In the genomic region with DNA sequence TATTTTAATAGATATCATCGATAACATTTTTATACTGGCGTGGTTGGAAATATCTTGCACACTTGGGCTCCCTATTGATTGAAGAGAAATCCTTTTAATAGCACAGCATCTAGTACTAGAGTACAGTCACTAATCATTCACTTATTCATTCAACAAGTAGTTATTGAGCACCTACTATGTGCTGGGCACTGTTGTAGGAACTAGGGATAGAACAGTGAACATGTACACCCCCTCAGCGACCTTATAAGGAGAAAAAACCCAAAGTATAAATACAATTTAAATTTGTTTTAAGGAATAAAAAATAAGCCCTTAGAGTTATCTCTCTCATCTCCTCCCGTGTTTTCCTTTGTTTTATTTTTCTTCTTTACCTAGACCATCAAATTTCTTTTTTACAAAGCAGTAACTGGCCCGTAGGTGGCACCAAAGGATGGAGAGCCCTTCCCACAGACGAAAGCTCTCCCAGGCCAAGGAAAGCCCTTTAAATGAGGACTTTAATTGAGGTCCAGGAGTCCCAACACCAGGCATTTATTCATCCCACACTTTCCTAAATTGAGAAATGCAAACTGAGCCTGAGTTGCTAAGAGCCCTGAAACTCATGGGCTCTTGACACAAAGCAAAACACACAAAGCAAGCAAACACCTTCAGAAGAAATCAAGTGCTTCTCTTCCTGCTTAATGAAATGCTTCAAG, we compare ENCODE assay signal across 9 cellular contexts. TPM values are rescaled to one million over a fixed set of nuclear protein-coding genes. Genes with fewer than 3 reads are reported as not detected.
DNase-seq lines count a peak whose midpoint lies in the region; ATAC-seq and TF ChIP-seq lines count a peak whose summit lies in the region.
"Had no signal": no experiment of that assay in that cellular context is flagged by ENCODE, and none has a peak within 500 bp of the region (broad histone marks: within the 10 kb centered on the region; RNA-seq: fewer than 3 reads in every experiment).

No MANE protein-coding gene starts in this region.

- no peak overlapping the region for H3K9ac ChIP-seq in KMS-11
- H3K9ac ChIP-seq: BLaER1 had no signal

- H3K4me3 ChIP-seq in KMS-11 (IDR thresholded peaks at IDR 0.05; ENCODE audit: insufficient read depth, low read depth, low read length) = no peak overlapping the region
- H3K4me3 ChIP-seq: BLaER1 had no signal

- H3K4me1 Mint-ChIP-seq in WTC11 = peaks cover 4% of the 10 kb centered on the region; the same call in 1 of the 2 replicates

- no peak overlapping the region for H3K4me3 Mint-ChIP-seq in WTC11

- no peaks in the 10 kb centered on the region for H3K27me3 Mint-ChIP-seq in WTC11 (ENCODE audit: low read depth)

- peaks cover 3% of the 10 kb centered on the region; the same call in 1 of the 2 replicates for H3K36me3 Mint-ChIP-seq in WTC11

- peak; percentile 32; the same call in 1 of the 2 replicates for TF ChIP-seq CTCF in KMS-11 (conservative IDR thresholded peaks at IDR 0.05; ENCODE audit: low read depth, low read length)
- peak; percentile 36 for TF ChIP-seq CTCF in WTC11 (IDR thresholded peaks at IDR 0.05)

- DNase-seq in DMS153 (lab: John Stamatoyannopoulos, UW) (peak; percentile 39), DMS153 treated with DMSO at 0.1 percent for 48 hours (lab: John Stamatoyannopoulos, UW; ENCODE audit: unreplicated experiment) (no peak), WTC11 (ENCODE audit: low spot score) (peak; percentile 59), kidney tubule cell (ENCODE audit: low spot score) (peak; percentile 37), NCI-H345 (lab: John Stamatoyannopoulos, UW) (no peak), LoVo (ENCODE audit: low spot score) (no peak), GDM1 (lab: John Stamatoyannopoulos, UW) (no peak)

- no peaks in the 10 kb centered on the region for H3K79me2 ChIP-seq in KMS-11 (ENCODE audit: insufficient read depth, low read depth)

- CTCF ChIA-PET in WTC11 (lab: Charles Lee) = interaction anchor here (0.6 to 5.2 kb wide), 18 partner anchors 10 to 290 kb away, joined by 3 to 43 read pairs (median 4); a partner anchor contains a TSS

- ATAC-seq in WTC11 = peak; percentile 81

- no peaks in the 10 kb centered on the region for H3K9me3 Mint-ChIP-seq in WTC11

- H4K20me1 ChIP-seq in KMS-11 (ENCODE audit: insufficient read depth) = no peaks in the 10 kb centered on the region
- H4K20me1 ChIP-seq: BLaER1 had no signal

- no peak overlapping the region for H3K27ac ChIP-seq in KMS-11
- H3K27ac ChIP-seq: BLaER1 had no signal

- H3K36me3 ChIP-seq in KMS-11 (ENCODE audit: insufficient read depth) = no peaks in the 10 kb centered on the region

- peak overlapping the region; percentile 9; the same call in 1 of the 2 replicates for H3K4me2 ChIP-seq in KMS-11
- H3K4me2 ChIP-seq: BLaER1 had no signal

- no peaks in the 10 kb centered on the region for H3K27me3 ChIP-seq in KMS-11 (ENCODE audit: insufficient read depth, low read depth)
- H3K27me3 ChIP-seq: BLaER1 had no signal

- POLR2A ChIA-PET in WTC11 (lab: Charles Lee) = no interaction called here

- H3K4me1 ChIP-seq in KMS-11 (ENCODE audit: low read depth, poor library complexity, severe bottlenecking) = peaks cover 31% of the 10 kb centered on the region

- peak overlapping the region; percentile 67; the same call in 1 of the 2 replicates for H3K27ac Mint-ChIP-seq in WTC11

- no peak overlapping the region for H2AFZ ChIP-seq in KMS-11 (ENCODE audit: low read depth)

TF ChIP-seq in WTC11, 78 proteins besides CTCF, POLR2A, EP300 and RAD21:
- no peak for TF ChIP-seq KAT7 (CRISPR knock-in tag; IDR thresholded peaks at IDR 0.05; ENCODE audit: borderline replicate concordance)
- TF ChIP-seq ZBTB21 (CRISPR knock-in tag; IDR thresholded peaks at IDR 0.05; ENCODE audit: borderline replicate concordance) = no peak
- no peak for TF ChIP-seq ZNF263 (CRISPR knock-in tag; IDR thresholded peaks at IDR 0.05; ENCODE audit: low read depth)
- TF ChIP-seq GTF2I (CRISPR knock-in tag; conservative IDR thresholded peaks at IDR 0.05) = no peak
- TF ChIP-seq, protein P1, sequence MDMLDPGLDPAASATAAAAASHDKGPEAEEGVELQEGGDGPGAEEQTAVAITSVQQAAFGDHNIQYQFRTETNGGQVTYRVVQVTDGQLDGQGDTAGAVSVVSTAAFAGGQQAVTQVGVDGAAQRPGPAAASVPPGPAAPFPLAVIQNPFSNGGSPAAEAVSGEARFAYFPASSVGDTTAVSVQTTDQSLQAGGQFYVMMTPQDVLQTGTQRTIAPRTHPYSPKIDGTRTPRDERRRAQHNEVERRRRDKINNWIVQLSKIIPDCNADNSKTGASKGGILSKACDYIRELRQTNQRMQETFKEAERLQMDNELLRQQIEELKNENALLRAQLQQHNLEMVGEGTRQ (CRISPR knock-in tag; IDR thresholded peaks at IDR 0.05) = no peak
- TF ChIP-seq, protein P2, sequence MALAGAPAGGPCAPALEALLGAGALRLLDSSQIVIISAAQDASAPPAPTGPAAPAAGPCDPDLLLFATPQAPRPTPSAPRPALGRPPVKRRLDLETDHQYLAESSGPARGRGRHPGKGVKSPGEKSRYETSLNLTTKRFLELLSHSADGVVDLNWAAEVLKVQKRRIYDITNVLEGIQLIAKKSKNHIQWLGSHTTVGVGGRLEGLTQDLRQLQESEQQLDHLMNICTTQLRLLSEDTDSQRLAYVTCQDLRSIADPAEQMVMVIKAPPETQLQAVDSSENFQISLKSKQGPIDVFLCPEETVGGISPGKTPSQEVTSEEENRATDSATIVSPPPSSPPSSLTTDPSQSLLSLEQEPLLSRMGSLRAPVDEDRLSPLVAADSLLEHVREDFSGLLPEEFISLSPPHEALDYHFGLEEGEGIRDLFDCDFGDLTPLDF (CRISPR knock-in tag; IDR thresholded peaks at IDR 0.05) = no peak
- TF ChIP-seq CBFB (CRISPR knock-in tag; IDR thresholded peaks at IDR 0.05; ENCODE audit: low read depth) = no peak
- TF ChIP-seq, protein P3, sequence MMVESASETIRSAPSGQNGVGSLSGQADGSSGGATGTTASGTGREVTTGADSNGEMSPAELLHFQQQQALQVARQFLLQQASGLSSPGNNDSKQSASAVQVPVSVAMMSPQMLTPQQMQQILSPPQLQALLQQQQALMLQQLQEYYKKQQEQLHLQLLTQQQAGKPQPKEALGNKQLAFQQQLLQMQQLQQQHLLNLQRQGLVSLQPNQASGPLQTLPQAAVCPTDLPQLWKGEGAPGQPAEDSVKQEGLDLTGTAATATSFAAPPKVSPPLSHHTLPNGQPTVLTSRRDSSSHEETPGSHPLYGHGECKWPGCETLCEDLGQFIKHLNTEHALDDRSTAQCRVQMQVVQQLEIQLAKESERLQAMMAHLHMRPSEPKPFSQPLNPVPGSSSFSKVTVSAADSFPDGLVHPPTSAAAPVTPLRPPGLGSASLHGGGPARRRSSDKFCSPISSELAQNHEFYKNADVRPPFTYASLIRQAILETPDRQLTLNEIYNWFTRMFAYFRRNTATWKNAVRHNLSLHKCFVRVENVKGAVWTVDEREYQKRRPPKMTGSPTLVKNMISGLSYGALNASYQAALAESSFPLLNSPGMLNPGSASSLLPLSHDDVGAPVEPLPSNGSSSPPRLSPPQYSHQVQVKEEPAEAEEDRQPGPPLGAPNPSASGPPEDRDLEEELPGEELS (CRISPR knock-in tag; IDR thresholded peaks at IDR 0.05) = no peak
- TF ChIP-seq, protein P4, sequence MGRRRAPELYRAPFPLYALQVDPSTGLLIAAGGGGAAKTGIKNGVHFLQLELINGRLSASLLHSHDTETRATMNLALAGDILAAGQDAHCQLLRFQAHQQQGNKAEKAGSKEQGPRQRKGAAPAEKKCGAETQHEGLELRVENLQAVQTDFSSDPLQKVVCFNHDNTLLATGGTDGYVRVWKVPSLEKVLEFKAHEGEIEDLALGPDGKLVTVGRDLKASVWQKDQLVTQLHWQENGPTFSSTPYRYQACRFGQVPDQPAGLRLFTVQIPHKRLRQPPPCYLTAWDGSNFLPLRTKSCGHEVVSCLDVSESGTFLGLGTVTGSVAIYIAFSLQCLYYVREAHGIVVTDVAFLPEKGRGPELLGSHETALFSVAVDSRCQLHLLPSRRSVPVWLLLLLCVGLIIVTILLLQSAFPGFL (CRISPR knock-in tag; IDR thresholded peaks at IDR 0.05; ENCODE audit: borderline replicate concordance) = no peak

RNA-seq across cellular contexts. Expression of a gene that starts 29.0 kb away (rescaled TPM):
- 347 to 366 TPM (median 363 TPM) in 3 replicates for total RNA-seq in WTC11 (2021)

Comparison
In these comparisons a context has a peak if more than half of its experiments do, and no peak if none do; other contexts are left out.
1. DNase-seq: peak in DMS153 (single experiment), WTC11 (single experiment) and kidney tubule cell (single experiment); none in DMS153 treated with DMSO at 0.1 percent for 48 hours (single experiment), NCI-H345 (single experiment), LoVo (single experiment) and GDM1 (single experiment).